In the genomic region with DNA sequence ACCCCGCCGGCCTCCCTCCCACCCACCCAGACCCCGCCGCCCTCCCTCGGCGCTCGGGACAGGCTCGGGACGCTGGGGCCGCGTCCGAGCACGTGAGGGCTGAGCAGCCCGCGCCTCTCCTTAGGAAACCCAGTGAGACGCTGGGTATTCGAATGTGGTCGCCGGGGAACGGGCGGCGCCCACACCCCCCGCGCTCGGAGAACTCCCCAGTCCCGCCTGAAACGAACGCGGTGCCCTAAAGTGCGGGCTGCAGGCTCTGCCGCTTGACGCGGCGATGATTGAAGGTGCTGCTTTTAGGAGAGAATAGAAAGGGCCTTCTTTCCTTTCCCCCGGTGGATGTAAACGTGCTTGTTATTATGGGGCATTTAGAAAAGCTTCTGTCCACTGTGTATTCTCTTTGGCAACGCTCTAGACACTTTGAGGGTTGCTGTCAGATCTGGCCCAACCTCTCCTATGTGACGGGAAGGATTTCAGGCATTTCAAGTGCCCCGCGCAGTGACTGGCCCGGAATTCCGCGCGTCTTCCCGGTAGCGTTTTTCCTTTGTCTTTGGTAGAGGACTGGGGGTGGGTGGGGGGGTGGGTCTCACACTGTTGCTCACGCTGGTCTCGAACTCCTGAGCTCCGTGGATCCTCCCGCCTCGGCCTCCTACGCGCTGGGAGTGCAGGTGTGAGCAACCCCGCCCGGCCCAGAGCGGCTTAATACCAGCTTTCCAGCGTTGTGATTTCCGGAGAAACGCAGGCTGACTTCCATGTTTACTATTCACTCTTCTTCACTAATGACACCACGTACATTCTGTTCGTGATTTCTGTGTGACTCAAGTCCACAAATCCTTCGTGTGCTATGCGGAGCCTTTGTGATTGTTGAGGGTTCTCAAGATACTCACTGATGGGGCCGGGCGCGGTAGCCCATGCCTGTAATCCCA, we compare ENCODE assay signal across 8 cellular contexts. TPM values are rescaled to one million over a fixed set of nuclear protein-coding genes. Genes with fewer than 3 reads are reported as not detected.
DNase-seq lines count a peak whose midpoint lies in the region; ATAC-seq and TF ChIP-seq lines count a peak whose summit lies in the region.

No MANE protein-coding gene starts in this region.

- peaks cover 0 to 4% (median 0%) of the 10 kb centered on the region in 11 donors for H3K9me3 Mint-ChIP-seq in naive thymus-derived CD4-positive, alpha-beta T cell

- H3K27me3 ChIP-seq in naive thymus-derived CD4-positive, alpha-beta T cell (ENCODE audit: control insufficient read depth in 2 of 2, insufficient read depth in 2 of 2, low read length in 2 of 2), result no peaks in the 10 kb centered on the region
- no peaks in the 10 kb centered on the region for H3K27me3 ChIP-seq in upper lobe of left lung

- H3K4me3 ChIP-seq in naive thymus-derived CD4-positive, alpha-beta T cell (ENCODE audit: low read length), result peak overlapping the region; percentile 67
- peak overlapping the region; percentile 46 to 69 (median 54) for H3K4me3 ChIP-seq in upper lobe of left lung

- H3K4me1 ChIP-seq in naive thymus-derived CD4-positive, alpha-beta T cell (ENCODE audit: control insufficient read depth in 2 of 2, insufficient read depth in 2 of 2, low read length in 2 of 2), result peaks cover 0 to 9% of the 10 kb centered on the region in 2 donors
- H3K4me1 ChIP-seq in upper lobe of left lung, result peaks cover 17 to 39% (median 25%) of the 10 kb centered on the region in 4 donors

- H3K27ac Mint-ChIP-seq in naive thymus-derived CD4-positive, alpha-beta T cell, result peak overlapping the region; percentile 85 to 94 (median 90)

- peaks cover 0 to 2% (median 0%) of the 10 kb centered on the region in 5 donors for H3K27me3 Mint-ChIP-seq in naive thymus-derived CD4-positive, alpha-beta T cell

- peak; percentile 55 for DNase-seq in CD1c-positive myeloid dendritic cell (ENCODE audit: extremely low spot score)
- peak; percentile 63 to 67 for DNase-seq in NCI-H1930 (lab: John Stamatoyannopoulos, UW)
- DNase-seq in activated CD8-positive, alpha-beta memory T cell treated with anti-CD3 and anti-CD28 coated beads for 24 hours, result peak; percentile 80
- no peak for DNase-seq in epithelial cell of prostate (ENCODE audit: low read depth, low spot score)
- peak; percentile 23 to 62 (median 50) for DNase-seq in naive thymus-derived CD4-positive, alpha-beta T cell
- peak; percentile 53 to 89 for DNase-seq in upper lobe of left lung

- CTCF ChIA-PET in naive thymus-derived CD4-positive, alpha-beta T cell (lab: Charles Lee), result no interaction called here

- H3K9me3 ChIP-seq in naive thymus-derived CD4-positive, alpha-beta T cell (ENCODE audit: control insufficient read depth in 2 of 3, low read length in 3 of 3), result no peaks in the 10 kb centered on the region
- H3K9me3 ChIP-seq in upper lobe of left lung, result no peaks in the 10 kb centered on the region

- WGBS in upper lobe of left lung, 2 donors, result 7 to 16% methylated on average over 29 to 58 of the region's 66 CpGs

- no peak for TF ChIP-seq POLR2A in upper lobe of left lung (IDR thresholded peaks at IDR 0.05)

- peak; percentile 3 for ATAC-seq in GM21360 (IDR thresholded peaks at IDR 0.05; ENCODE audit: unreplicated experiment)
- peak; percentile 47 for ATAC-seq in naive thymus-derived CD4-positive, alpha-beta T cell
- peak; percentile 20 to 62 for ATAC-seq in upper lobe of left lung (ENCODE audit: low FRiP score in 2 of 2)
- no peak for ATAC-seq in GM18873 (IDR thresholded peaks at IDR 0.05; ENCODE audit: low FRiP score, unreplicated experiment)

- peak overlapping the region; percentile 79 to 92 (median 90) for H3K4me3 Mint-ChIP-seq in naive thymus-derived CD4-positive, alpha-beta T cell

- peaks cover 8 to 33% (median 25%) of the 10 kb centered on the region in 7 donors for H3K4me1 Mint-ChIP-seq in naive thymus-derived CD4-positive, alpha-beta T cell

- no peak for TF ChIP-seq CTCF in upper lobe of left lung (IDR thresholded peaks at IDR 0.05)

- POLR2A ChIA-PET in naive thymus-derived CD4-positive, alpha-beta T cell (lab: Charles Lee), result interaction anchor here (0.6 to 2.4 kb wide), 9 partner anchors 9 to 812 kb away, joined by 3 to 11 read pairs (median 4); partner anchors contain the start of gene FOXK2

- H3K36me3 Mint-ChIP-seq in naive thymus-derived CD4-positive, alpha-beta T cell, result no peaks in the 10 kb centered on the region

- intact Hi-C loops in naive thymus-derived CD4-positive, alpha-beta T cell (cut with micrococcal nuclease), result loop anchor here (1.0 to 10.0 kb wide), 9 partner anchors 21 to 219 kb away; partner anchors contain the start of genes FOXK2 (in 2 of the 2), CYBC1 (in 1 of the 2), FN3KRP (in 1 of the 2) and HEXD (in 1 of the 2)

- no peaks in the 10 kb centered on the region for H3K36me3 ChIP-seq in naive thymus-derived CD4-positive, alpha-beta T cell (ENCODE audit: control insufficient read depth in 2 of 3, insufficient read depth in 3 of 3, low read length in 3 of 3)
- H3K36me3 ChIP-seq in upper lobe of left lung, result no peaks in the 10 kb centered on the region

- H3K27ac ChIP-seq in epithelial cell of prostate (peak overlapping the region; percentile 57), upper lobe of left lung (peak overlapping the region; percentile 81 to 91 (median 84))
- peak overlapping the region; percentile 57 for H3K27ac ChIP-seq in naive thymus-derived CD4-positive, alpha-beta T cell (ENCODE audit: low read depth, low read length)

- TF ChIP-seq EP300 in upper lobe of left lung (IDR thresholded peaks at IDR 0.05), result no peak

RNA-seq across cellular contexts. Expression of gene FOXK2, which starts 21.8 kb away (rescaled TPM):
- total RNA-seq in naive thymus-derived CD4-positive, alpha-beta T cell, result 10 to 100 TPM; 36.5 to 67.1 (median 48.4) TPM
- polyA plus RNA-seq in naive thymus-derived CD4-positive, alpha-beta T cell, result 1 to 10 TPM; 4.2 to 4.8 TPM
- 10 to 100 TPM; 50.8 to 92.7 (median 58.9) TPM for total RNA-seq in upper lobe of left lung

RNA-seq across cellular contexts. Expression of gene NARF, which starts 39.2 kb away (rescaled TPM):
- total RNA-seq in naive thymus-derived CD4-positive, alpha-beta T cell, result 100 to 1,000 TPM in 1 of 5 experiments, 10 to 100 TPM in 4; 59.8 to 188 (median 67.1) TPM
- 100 to 1,000 TPM; 102 to 103 TPM for polyA plus RNA-seq in naive thymus-derived CD4-positive, alpha-beta T cell
- total RNA-seq in upper lobe of left lung, result 10 to 100 TPM; 28.9 to 77.8 (median 62.6) TPM

RNA-seq across cellular contexts. Expression of gene CYBC1, which starts 47.2 kb away (rescaled TPM):
- 100 to 1,000 TPM; 112 to 385 (median 199) TPM for total RNA-seq in naive thymus-derived CD4-positive, alpha-beta T cell
- 100 to 1,000 TPM; 168 to 178 TPM for polyA plus RNA-seq in naive thymus-derived CD4-positive, alpha-beta T cell
- 100 to 1,000 TPM in 3 of 6 donors, 10 to 100 TPM in 3; 74.9 to 193 (median 108) TPM for total RNA-seq in upper lobe of left lung
